In genomic region chr6:28922004-28922840, GRCh38 we compare ENCODE assay signal across 9 cellular contexts. TPM values are rescaled to one million over a fixed set of nuclear protein-coding genes. Genes with fewer than 3 reads are reported as not detected.
DNase-seq lines count a peak whose midpoint lies in the region; ATAC-seq, FAIRE-seq and TF ChIP-seq lines count a peak whose summit lies in the region.
"Had no signal": no experiment of that assay in that cellular context is flagged by ENCODE, and none has a peak within 500 bp of the region (broad histone marks: within the 10 kb centered on the region; RNA-seq: fewer than 3 reads in every experiment).

No MANE protein-coding gene starts in this region.

- H3K36me3 Mint-ChIP-seq in T-cell (peaks cover 35% of the 10 kb centered on the region), neural crest cell (ENCODE audit: low read depth) (peaks cover 27% of the 10 kb centered on the region)

- ATAC-seq in T-cell (replicated peaks in 1 of 4) = peak in 2 of 4 experiments; percentile 9 to 17
- no peak for ATAC-seq in HG02870 (IDR thresholded peaks at IDR 0.05; ENCODE audit: unreplicated experiment)
- ATAC-seq in sciatic nerve = no peak

- no peak for FAIRE-seq in D721Med (lab: Jason Lieb, UNC)
- FAIRE-seq: colon had no signal

- H3K9me3 Mint-ChIP-seq in T-cell (no peaks in the 10 kb centered on the region), neural crest cell (no peaks in the 10 kb centered on the region)

- intact Hi-C loops in sciatic nerve (cut with DNase I) = no loop called here

- POLR2A ChIA-PET in T-cell (lab: Charles Lee) = interaction anchor here (0.5 to 1.2 kb wide), 4 partner anchors 37 to 1737 kb away, joined by 3 to 5 read pairs (median 4); no protein-coding TSS in a partner anchor

- H3K4me3 ChIP-seq in epithelial cell of esophagus (ENCODE audit: low read length) = peak overlapping the region; percentile 78

- H3K27me3 Mint-ChIP-seq in T-cell (no peaks in the 10 kb centered on the region), neural crest cell (ENCODE audit: low read depth) (no peaks in the 10 kb centered on the region)

- H3K27ac Mint-ChIP-seq in T-cell (peak overlapping the region; percentile 88 to 94), neural crest cell (ENCODE audit: unreplicated experiment) (peak overlapping the region; percentile 92)

- no peak for TF ChIP-seq CTCF in epithelial cell of esophagus (IDR thresholded peaks at IDR 0.05; ENCODE audit: insufficient read depth, low read depth, low read length, missing control alignments)
- no peak for TF ChIP-seq CTCF in neural crest cell (conservative IDR thresholded peaks at IDR 0.05)
- TF ChIP-seq CTCF in D721Med (IDR thresholded peaks at IDR 0.05; ENCODE audit: insufficient read depth, missing control alignments) = no peak

- CTCF ChIA-PET in T-cell (lab: Charles Lee) = interaction anchor here in 1 of 2 donors (0.6 to 1.7 kb wide), 5 partner anchors 33 to 727 kb away, joined by 4 to 6 read pairs (median 5); no protein-coding TSS in a partner anchor

- H3K4me1 Mint-ChIP-seq in T-cell (peaks cover 46 to 53% (median 52%) of the 10 kb centered on the region in 3 donors), neural crest cell (peaks cover 35% of the 10 kb centered on the region)

- H3K4me3 Mint-ChIP-seq in T-cell (peak overlapping the region; percentile 89 to 96 (median 93)), neural crest cell (peak overlapping the region; percentile 98)

- DNase-seq in activated T-cell treated with anti-CD3 and anti-CD28 coated beads for 4 hours (peak; percentile 31), T-cell (peak in 4 of 34 experiments; percentile 9 to 27 (median 19)), epithelial cell of esophagus (ENCODE audit: low read depth) (peak; percentile 88), neural crest cell (ENCODE audit: low read depth, low spot score) (no peak), sciatic nerve (ENCODE audit: low spot score) (no peak), D721Med (ENCODE audit: insufficient read length, low spot score) (no peak)
- DNase-seq in activated T-cell treated with anti-CD3 and anti-CD28 coated beads, Interleukin-2, amount 50 U/mL, for 1 hour = no peak

RNA-seq across cellular contexts. Expression of gene TRIM27, which starts 1.6 kb away (rescaled TPM):
- total RNA-seq in T-cell (10 to 100 TPM; 27.2 to 91.7 (median 86.9) TPM), neural crest cell (81.7 and 84.2 TPM in 2 replicates), sciatic nerve (50.0 TPM)

Comparison
In these comparisons a context has a peak if more than half of its experiments do, and no peak if none do; other contexts are left out.
1. DNase-seq: peak in activated T-cell treated with anti-CD3 and anti-CD28 coated beads for 4 hours (single experiment) and epithelial cell of esophagus (single experiment); none in activated T-cell treated with anti-CD3 and anti-CD28 coated beads, Interleukin-2, amount 50 U/mL, for 1 hour (single experiment), neural crest cell (single experiment), sciatic nerve (single experiment) and D721Med (single experiment).